19 cellular contexts compared by ENCODE assay signal in the genomic region with DNA sequence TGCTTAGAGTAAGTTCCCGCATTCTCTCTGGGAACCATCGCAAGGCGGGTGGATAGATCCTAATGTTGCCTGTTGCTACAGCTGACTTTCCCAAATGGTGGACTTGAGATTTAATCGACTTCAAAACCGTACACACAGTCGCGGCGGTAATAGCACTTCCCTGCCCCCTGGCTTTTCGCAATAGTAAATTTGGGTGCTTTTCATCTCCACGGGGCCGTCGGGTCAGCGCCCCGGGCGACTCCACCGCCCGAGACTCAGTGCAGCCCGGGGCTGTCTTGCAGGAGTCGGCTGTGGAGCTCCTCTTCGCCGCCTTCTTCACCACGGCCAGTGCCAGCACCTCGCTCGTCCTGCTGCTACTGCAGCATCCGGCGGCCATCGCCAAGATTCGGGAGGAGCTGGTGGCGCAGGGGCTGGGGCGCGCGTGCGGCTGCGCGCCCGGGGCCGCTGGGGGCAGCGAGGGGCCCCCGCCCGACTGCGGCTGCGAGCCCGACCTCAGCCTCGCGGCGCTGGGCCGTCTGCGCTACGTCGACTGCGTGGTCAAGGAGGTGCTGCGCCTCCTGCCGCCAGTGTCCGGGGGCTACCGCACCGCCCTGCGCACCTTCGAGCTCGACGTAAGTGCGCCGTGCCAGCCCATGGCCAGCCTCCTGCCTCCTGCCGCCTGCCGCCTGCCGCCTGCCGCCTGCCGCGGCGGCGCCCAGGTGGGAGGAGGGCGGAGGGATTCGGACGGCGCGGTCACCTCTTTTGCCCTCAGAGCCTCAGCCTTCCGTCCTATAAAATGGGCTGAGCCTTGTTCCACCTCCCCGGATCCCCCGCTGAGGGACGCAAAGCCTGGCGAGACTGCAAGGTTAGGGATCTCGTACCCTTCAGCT. TPM values are rescaled to one million over a fixed set of nuclear protein-coding genes. Genes with fewer than 3 reads are reported as not detected.
DNase-seq lines count a peak whose midpoint lies in the region; ATAC-seq, FAIRE-seq and TF ChIP-seq lines count a peak whose summit lies in the region.
"Had no signal": no experiment of that assay in that cellular context is flagged by ENCODE, and none has a peak within 500 bp of the region (broad histone marks: within the 10 kb centered on the region; RNA-seq: fewer than 3 reads in every experiment).

No MANE protein-coding gene starts in this region.

- no peaks in the 10 kb centered on the region for H3K9me3 ChIP-seq in H9 (ENCODE audit: control insufficient read depth, low read depth, low read length)
- no peaks in the 10 kb centered on the region for H3K9me3 ChIP-seq in endodermal cell (ENCODE audit: control insufficient read depth, low read length)
- no peaks in the 10 kb centered on the region for H3K9me3 ChIP-seq in osteoblast (ENCODE audit: low read depth, low read length)
- no peaks in the 10 kb centered on the region for H3K9me3 ChIP-seq in pancreas
- H3K9me3 ChIP-seq: mucosa of descending colon had no signal

- H3K14ac ChIP-seq in H9 (ENCODE audit: insufficient read depth, low read length): no peak overlapping the region

- H2AFZ ChIP-seq in H9 (ENCODE audit: low read length): no peak overlapping the region
- no peak overlapping the region for H2AFZ ChIP-seq in osteoblast (ENCODE audit: low read length)

- H3K27me3 ChIP-seq in H9 (ENCODE audit: insufficient read depth, low read length): peaks cover 94% of the 10 kb centered on the region
- H3K27me3 ChIP-seq in endodermal cell (ENCODE audit: control insufficient read depth, insufficient read depth, low read length, poor library complexity, severe bottlenecking): peaks cover 100% of the 10 kb centered on the region
- H3K27me3 ChIP-seq in osteoblast (ENCODE audit: insufficient read depth, low read length): peaks cover 89% of the 10 kb centered on the region
- no peaks in the 10 kb centered on the region for H3K27me3 ChIP-seq in pancreas

- H3K27ac Mint-ChIP-seq in H9: no peak overlapping the region
- H3K27ac Mint-ChIP-seq in endodermal cell: no peak overlapping the region

- no CpG with 5 or more reads among the region's 81 CpGs for WGBS in H9 (ENCODE audit: extremely low coverage, insufficient read length, low lambda C conversion rate)
- WGBS in endodermal cell (ENCODE audit: insufficient coverage in 1 of 2, insufficient read length in 1 of 2), 2 experiments: 9 to 17% methylated on average over 43 to 81 of the region's 81 CpGs
- 19 to 23% methylated on average over 62 to 81 of the region's 81 CpGs for WGBS in pancreas, 2 donors

- peaks cover 6% of the 10 kb centered on the region for H3K23me2 ChIP-seq in H9 (ENCODE audit: insufficient read length, low read depth, low read length, poor library complexity, severe bottlenecking)

- H3K4me3 Mint-ChIP-seq in H9 (peak overlapping the region; percentile 58 to 75), endodermal cell (peak overlapping the region; percentile 50)

- DNase-seq in DMS 273 (lab: John Stamatoyannopoulos, UW; ENCODE audit: unreplicated experiment) (peak; percentile 65), DMS 273 treated with DMSO at 0.1 percent for 48 hours (lab: John Stamatoyannopoulos, UW) (no peak), H9 (peak; percentile 69), endodermal cell (peak; percentile 85), osteoblast (ENCODE audit: insufficient read length, low spot score, missing footprints) (peak; percentile 92), GF-D8 (lab: John Stamatoyannopoulos, UW) (no peak), pancreas (no peak), COLO668 (lab: John Stamatoyannopoulos, UW; ENCODE audit: unreplicated experiment) (no peak)
- DNase-seq: activated CD4-positive, alpha-beta T cell treated with anti-CD3 and anti-CD28 coated beads, Interleukin-2, amount 50 U/mL, for 1 hour; HCEC 1CT; hypothalamus; mucosa of descending colon; NCI-H187 treated with DMSO at 0.1 percent for 48 hours; PC-3; T-helper 2 cell had no signal

- H3K4me1 Mint-ChIP-seq in H9: peaks cover 27 to 56% of the 10 kb centered on the region in 2 experiments
- peaks cover 19% of the 10 kb centered on the region for H3K4me1 Mint-ChIP-seq in endodermal cell

- H3K23ac ChIP-seq in H9 (ENCODE audit: insufficient read length, low read depth, low read length): no peak overlapping the region

- H3K36me3 ChIP-seq in endodermal cell (ENCODE audit: control insufficient read depth, insufficient read depth, low read length) (no peaks in the 10 kb centered on the region), osteoblast (ENCODE audit: insufficient read depth, low read length) (no peaks in the 10 kb centered on the region), pancreas (no peaks in the 10 kb centered on the region)

- no peak overlapping the region for H4K5ac ChIP-seq in H9 (ENCODE audit: insufficient read length, low read depth, low read length)

- TF ChIP-seq CTCF in H9 (conservative IDR thresholded peaks at IDR 0.05): peak; percentile 44; the same call in 2 of the 3 replicates
- peak; percentile 64 for TF ChIP-seq CTCF in endodermal cell (conservative IDR thresholded peaks at IDR 0.05)
- TF ChIP-seq CTCF in osteoblast (IDR thresholded peaks at IDR 0.05; ENCODE audit: extremely low read depth, low read depth, low read length): no peak
- TF ChIP-seq CTCF in pancreas (IDR thresholded peaks at IDR 0.05): no peak

- H2BK12ac ChIP-seq in H9 (ENCODE audit: insufficient read length, low read depth, low read length): no peak overlapping the region

- H3K9me3 Mint-ChIP-seq in H9: peaks cover 3 to 6% of the 10 kb centered on the region in 2 experiments; a peak in 3 of 5 replicates
- peaks cover 3% of the 10 kb centered on the region for H3K9me3 Mint-ChIP-seq in endodermal cell

- intact Hi-C loops in pancreas (cut with DNase I): no loop called here

- no peak overlapping the region for H4K91ac ChIP-seq in H9 (ENCODE audit: insufficient read length, low read depth, low read length)

- no peaks in the 10 kb centered on the region for H4K20me1 ChIP-seq in H9 (ENCODE audit: control insufficient read depth, insufficient read depth, insufficient read length)
- no peaks in the 10 kb centered on the region for H4K20me1 ChIP-seq in osteoblast (ENCODE audit: insufficient read depth, low read length)

- H3K36me3 Mint-ChIP-seq in H9 (ENCODE audit: insufficient read depth in 1 of 3, low read depth in 3 of 3) (peaks cover 0 to 4% (median 4%) of the 10 kb centered on the region in 3 experiments; a peak in 4 of 7 replicates), endodermal cell (ENCODE audit: low read depth) (peaks cover 3% of the 10 kb centered on the region)

- peak overlapping the region; percentile 71 for H3K4me3 ChIP-seq in endodermal cell (ENCODE audit: low read length)
- H3K4me3 ChIP-seq in osteoblast (ENCODE audit: insufficient read depth, low read length): peak overlapping the region; percentile 19
- no peak overlapping the region for H3K4me3 ChIP-seq in pancreas
- H3K4me3 ChIP-seq: mucosa of descending colon had no signal

- no peaks in the 10 kb centered on the region for H3K79me2 ChIP-seq in H9 (ENCODE audit: insufficient read depth, low read length)
- H3K79me2 ChIP-seq in osteoblast (ENCODE audit: insufficient read depth, low read length): no peaks in the 10 kb centered on the region

- H3K79me1 ChIP-seq in H9 (ENCODE audit: insufficient read depth, low read depth, low read length, poor library complexity, severe bottlenecking): no peaks in the 10 kb centered on the region

- no peak overlapping the region for H2BK5ac ChIP-seq in H9 (ENCODE audit: insufficient read length, low read length)

- H2BK15ac ChIP-seq in H9 (ENCODE audit: low read depth, low read length): no peak overlapping the region

- H3K56ac ChIP-seq in H9 (ENCODE audit: insufficient read length, low read depth, low read length): no peak overlapping the region

- H3K27ac ChIP-seq in H9 (ENCODE audit: insufficient read length, low read depth, low read length): no peak overlapping the region
- H3K27ac ChIP-seq in endodermal cell (ENCODE audit: low read depth, low read length): no peak overlapping the region
- no peak overlapping the region for H3K27ac ChIP-seq in osteoblast (ENCODE audit: low read depth, low read length)
- H3K27ac ChIP-seq in pancreas: no peak overlapping the region
- H3K27ac ChIP-seq: 22Rv1 had no signal

- no peak for FAIRE-seq in pancreas (lab: Jason Lieb, UNC)
- FAIRE-seq: bronchial epithelial cell, D721Med had no signal

- peak overlapping the region; percentile 38 for H3K4me2 ChIP-seq in H9 (ENCODE audit: insufficient read depth, insufficient read length, low read length)
- no peak overlapping the region for H3K4me2 ChIP-seq in osteoblast (ENCODE audit: insufficient read depth, low read length)

- H3K4me1 ChIP-seq in H9 (ENCODE audit: insufficient read depth, low read length): no peaks in the 10 kb centered on the region
- peaks cover under 1% of the 10 kb centered on the region for H3K4me1 ChIP-seq in endodermal cell (ENCODE audit: control insufficient read depth, insufficient read depth, low read length)
- H3K4me1 ChIP-seq in osteoblast (ENCODE audit: insufficient read depth, low read length): peaks cover 6% of the 10 kb centered on the region
- H3K4me1 ChIP-seq in pancreas: peaks cover 0 to 3% (median 0%) of the 10 kb centered on the region in 3 donors

- ATAC-seq in pancreas: no peak
- ATAC-seq: mucosa of descending colon, PC-3 had no signal

- peaks cover 98% of the 10 kb centered on the region for H3K27me3 Mint-ChIP-seq in H9 (ENCODE audit: low read depth)
- H3K27me3 Mint-ChIP-seq in endodermal cell (ENCODE audit: insufficient read depth): peaks cover 98% of the 10 kb centered on the region

- no peak overlapping the region for H4K8ac ChIP-seq in H9 (replicated peaks; ENCODE audit: insufficient read length, low read depth, low read length)

- no peak overlapping the region for H3K18ac ChIP-seq in H9 (ENCODE audit: insufficient read length, low read depth, low read length)

- no peak overlapping the region for H3T11ph ChIP-seq in H9 (ENCODE audit: low read length)

- no peak overlapping the region for H2BK120ac ChIP-seq in H9 (ENCODE audit: low read depth, low read length, poor library complexity, severe bottlenecking)

- H2AK5ac ChIP-seq in H9 (ENCODE audit: insufficient read length, low read length): no peak overlapping the region

- no peak overlapping the region for H2BK20ac ChIP-seq in H9 (ENCODE audit: low read depth, low read length, poor library complexity, severe bottlenecking)

- no peak overlapping the region for H3K4ac ChIP-seq in H9 (ENCODE audit: low read depth, low read length)

- H3K9ac ChIP-seq in H9 (ENCODE audit: extremely low read depth, insufficient read length, low read length) (no peak overlapping the region), endodermal cell (ENCODE audit: extremely low read depth, low read length, poor library complexity, severe bottlenecking) (no peak overlapping the region)

RNA-seq across cellular contexts. Expression of a gene that starts 5.3 kb away (rescaled TPM):
- total RNA-seq in H9 (2021): 0.42 and 0.79 TPM in 2 replicates
- total RNA-seq in endodermal cell: under 1 TPM; 0.35 to 0.44 TPM
- 57.5 TPM for polyA plus RNA-seq in endodermal cell (2013, experiment 1 of 2)
- polyA plus RNA-seq in endodermal cell (2013, experiment 2 of 2): 36.3 TPM
- under 0.01 TPM in 2 replicates for total RNA-seq in osteoblast
- under 1 TPM in 5 of 6 donors, not detected in 1; 0.08 to 0.17 (median 0.09) TPM for total RNA-seq in pancreas
- polyA plus RNA-seq in pancreas: under 1 TPM; 0.04 to 0.05 TPM
- total RNA-seq: PC-3, skeletal muscle tissue had no signal

RNA-seq across cellular contexts. Expression of a gene that starts 7.8 kb away (rescaled TPM):
- total RNA-seq in H9 (2021) (70.4 and 72.1 TPM in 2 replicates), endodermal cell (100 to 1,000 TPM; 800 to 857 TPM), osteoblast (not detected in 2 replicates), pancreas (not detected)
- polyA plus RNA-seq in endodermal cell (2013, experiment 1 of 2): 184 TPM
- 223 TPM for polyA plus RNA-seq in endodermal cell (2013, experiment 2 of 2)
- under 1 TPM; 0.11 to 0.35 TPM for polyA plus RNA-seq in pancreas
- total RNA-seq: bronchial epithelial cell, mucosa of descending colon had no signal

Comparison
In these comparisons a context has a peak if more than half of its experiments do, and no peak if none do; other contexts are left out.
1. DNase-seq: peak in DMS 273 (single experiment), H9 (single experiment), endodermal cell (single experiment) and osteoblast (single experiment); none in DMS 273 treated with DMSO at 0.1 percent for 48 hours (single experiment), GF-D8 (single experiment), pancreas (0 of 6) and COLO668 (single experiment).
2. CTCF ChIP-seq: peak in H9 (single experiment) and endodermal cell (single experiment); none in osteoblast (single experiment) and pancreas (0 of 4).
3. H3K4me3 ChIP-seq: peak in endodermal cell (single experiment) and osteoblast (single experiment); none in pancreas (0 of 4).
4. RNA of a gene that starts 7.8 kb away (total RNA-seq): 800 to 857 TPM in endodermal cell and 70.4 to 72.1 TPM in H9; not detected in osteoblast and not detected in pancreas; every median in the first group is over 10 times any median in the second.